Comparison of ENCODE assay signal across 23 cellular contexts in genomic region chr12:5792350-5792749, GRCh38.
"Had no signal": no experiment of that assay in that cellular context is flagged by ENCODE, and none has a peak within 500 bp of the region (broad histone marks: within the 10 kb centered on the region; RNA-seq: fewer than 3 reads in every experiment).

No MANE protein-coding gene starts in this region.

- H3K36me3 ChIP-seq: neutrophil, right atrium auricular region, sigmoid colon, stomach, thoracic aorta, transverse colon had no signal

- H3K4me3 ChIP-seq: heart left ventricle, right atrium auricular region, sigmoid colon, skin epidermis, stomach, thoracic aorta, transverse colon had no signal

- H3K27ac Mint-ChIP-seq: naive thymus-derived CD8-positive, alpha-beta T cell had no signal

- H3K27ac ChIP-seq: heart left ventricle, neutrophil, right atrium auricular region, sigmoid colon, skin epidermis, stomach, thoracic aorta, transverse colon had no signal

- ATAC-seq: esophagus mucosa; heart left ventricle; left lobe of liver; naive thymus-derived CD8-positive, alpha-beta T cell had no signal

- DNase-seq: dermis blood vessel endothelial cell; effector CD4-positive, alpha-beta T cell; heart left ventricle; hypothalamus; mammary epithelial cell; naive thymus-derived CD8-positive, alpha-beta T cell; posterior cingulate gyrus; sigmoid colon; stimulated activated CD4-positive, alpha-beta T cell treated with anti-CD3 and anti-CD28 coated beads, Interleukin-2, amount 100 ng/mL, for 24 hours; stimulated activated CD4-positive, alpha-beta T cell treated with anti-CD3 and anti-CD28 coated beads, Interleukin-4, amount 100 ng/mL, for 4 hours; stimulated activated naive CD4-positive, alpha-beta T cell; stomach; substantia nigra; transverse colon had no signal

- FAIRE-seq: colon, frontal cortex, islet of Langerhans had no signal

- H3K4me1 Mint-ChIP-seq: naive thymus-derived CD8-positive, alpha-beta T cell had no signal

- H3K4me3 Mint-ChIP-seq: naive thymus-derived CD8-positive, alpha-beta T cell had no signal

- H3K4me1 ChIP-seq: right atrium auricular region, sigmoid colon, transverse colon had no signal

- H3K36me3 Mint-ChIP-seq: naive thymus-derived CD8-positive, alpha-beta T cell had no signal

- H3K27me3 ChIP-seq: heart left ventricle, right atrium auricular region, sigmoid colon, transverse colon had no signal

- H3K9me3 Mint-ChIP-seq: naive thymus-derived CD8-positive, alpha-beta T cell had no signal

- H3K9me3 ChIP-seq: heart left ventricle, neutrophil, right atrium auricular region, sigmoid colon, stomach, thoracic aorta, transverse colon had no signal
